ENCODE assay signal across 30 cellular contexts in the genomic region with DNA sequence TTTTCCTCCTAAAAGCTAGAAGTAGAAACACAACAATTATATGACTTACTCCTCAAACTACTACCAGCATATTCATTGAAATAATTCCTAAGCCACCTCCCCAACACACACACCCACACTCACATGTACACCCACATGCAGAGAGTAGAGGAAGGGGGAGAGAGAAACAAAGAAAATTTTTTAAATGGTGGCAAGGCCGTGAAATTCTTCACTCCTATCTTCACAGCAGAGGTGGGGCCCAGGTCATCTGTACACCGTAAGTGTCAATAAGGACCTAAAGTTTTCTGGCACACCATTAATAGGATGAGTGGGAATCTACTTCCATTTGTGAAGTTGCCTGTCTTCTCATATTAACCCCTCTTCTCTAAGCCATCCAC.
"Had no signal": no experiment of that assay in that cellular context is flagged by ENCODE, and none has a peak within 500 bp of the region (broad histone marks: within the 10 kb centered on the region; RNA-seq: fewer than 3 reads in every experiment).

No MANE protein-coding gene starts in this region.

- H3K4me3 Mint-ChIP-seq: activated CD4-positive, alpha-beta memory T cell treated with anti-CD3 and anti-CD28 coated beads for 36 hours; activated CD4-positive, alpha-beta T cell treated with anti-CD3 and anti-CD28 coated beads, Interleukin-2, amount 10 ng/mL, durations not matched to agents 7 days and 5 days; activated naive CD8-positive, alpha-beta T cell treated with anti-CD3 and anti-CD28 coated beads, Interleukin-2, amount 50 U/mL, for 24 hours; activated T-cell treated with anti-CD3 and anti-CD28 coated beads, Interleukin-2, amount 50 U/mL, for 4 hours; brain; IgD-negative memory B cell had no signal

- H3K36me3 Mint-ChIP-seq: activated CD4-positive, alpha-beta memory T cell treated with anti-CD3 and anti-CD28 coated beads for 36 hours; activated naive CD4-positive, alpha-beta T cell treated with anti-CD3 and anti-CD28 coated beads, Interleukin-2, amount 50 U/mL, for 72 hours; brain; IgD-negative memory B cell had no signal

- H3K4me1 Mint-ChIP-seq: activated naive CD8-positive, alpha-beta T cell treated with anti-CD3 and anti-CD28 coated beads, Interleukin-2, amount 50 U/mL, for 24 hours had no signal

- H3K27ac Mint-ChIP-seq: activated CD4-positive, alpha-beta memory T cell treated with anti-CD3 and anti-CD28 coated beads for 36 hours; activated CD4-positive, alpha-beta T cell treated with anti-CD3 and anti-CD28 coated beads, Interleukin-2, amount 10 ng/mL, durations not matched to agents 7 days and 5 days; activated naive CD4-positive, alpha-beta T cell treated with anti-CD3 and anti-CD28 coated beads, Interleukin-2, amount 50 U/mL, for 72 hours; activated naive CD8-positive, alpha-beta T cell treated with anti-CD3 and anti-CD28 coated beads, Interleukin-2, amount 50 U/mL, for 24 hours; brain; IgD-negative memory B cell had no signal

- H3K4me3 ChIP-seq: MG63, SJCRH30 had no signal

- H3K27me3 Mint-ChIP-seq: brain had no signal

- H3K36me3 ChIP-seq: MG63, SJCRH30 had no signal

- H3K9me3 ChIP-seq: MG63, SJCRH30, SK-N-SH had no signal

- H3K27ac ChIP-seq: KMS-11, RWPE1, SJCRH30, VCaP had no signal

- DNase-seq: activated CD4-positive, alpha-beta memory T cell treated with anti-CD3 and anti-CD28 coated beads for 36 hours; activated CD4-positive, alpha-beta T cell treated with anti-CD3 and anti-CD28 coated beads, Interleukin-2, amount 10 ng/mL, durations not matched to agents 7 days and 5 days; activated CD4-positive, CD25-positive, alpha-beta regulatory T cell; activated CD8-positive, alpha-beta memory T cell treated with anti-CD3 and anti-CD28 coated beads for 24 hours; activated effector memory CD4-positive, alpha-beta T cell treated with anti-CD3 and anti-CD28 coated beads, Interleukin-2, amount 50 U/mL, for 16 hours; activated naive CD4-positive, alpha-beta T cell treated with Interleukin-2 at 50 U/mL for 16 hours; activated naive CD8-positive, alpha-beta T cell treated with anti-CD3 and anti-CD28 coated beads, Interleukin-2, amount 50 U/mL, for 24 hours; activated T-cell treated with anti-CD3 and anti-CD28 coated beads, Interleukin-2, amount 50 U/mL, for 4 hours; amniotic stem cell; MG63; MV-4-11; NCI-H1092 treated with DMSO at 0.1 percent for 48 hours; NCI-H1436; NCI-H1694 treated with DMSO at 0.1 percent for 48 hours; NCI-H2081; NCI-H446 treated with DMSO at 0.1 percent for 48 hours; NCI-H524 treated with DMSO at 0.1 percent for 48 hours; NCI-H82; OCI-M1; Right ventricle myocardium superior; SJCRH30; SK-N-SH; T-helper 1 cell had no signal

- ATAC-seq: activated naive CD4-positive, alpha-beta T cell treated with anti-CD3 and anti-CD28 coated beads, Interleukin-2, amount 50 U/mL, for 72 hours; activated naive CD8-positive, alpha-beta T cell treated with anti-CD3 and anti-CD28 coated beads, Interleukin-2, amount 50 U/mL, for 24 hours; activated T-cell treated with anti-CD3 and anti-CD28 coated beads, Interleukin-2, amount 50 U/mL, for 4 hours; Panc1 had no signal

- H3K27me3 ChIP-seq: MG63, SJCRH30 had no signal

- H3K9me3 Mint-ChIP-seq: activated CD4-positive, alpha-beta memory T cell treated with anti-CD3 and anti-CD28 coated beads for 36 hours; activated naive CD4-positive, alpha-beta T cell treated with anti-CD3 and anti-CD28 coated beads, Interleukin-2, amount 50 U/mL, for 72 hours; activated naive CD8-positive, alpha-beta T cell treated with anti-CD3 and anti-CD28 coated beads, Interleukin-2, amount 50 U/mL, for 24 hours; activated T-cell treated with anti-CD3 and anti-CD28 coated beads, Interleukin-2, amount 50 U/mL, for 4 hours had no signal
